In genomic region chr5:151719228-151719861, GRCh38 we compare ENCODE assay signal across 1 cellular context.
TF ChIP-seq lines count a peak whose summit lies in the region.

No MANE protein-coding gene starts in this region.

TF ChIP-seq in HepG2, 621 proteins besides CTCF, POLR2A, EP300 and RAD21 (continued from another document):
- TF ChIP-seq NONO (IDR thresholded peaks at IDR 0.05), result no peak
- TF ChIP-seq NONO (CRISPR knock-in tag; conservative IDR thresholded peaks at IDR 0.05), result no peak
- TF ChIP-seq SMC3 (IDR thresholded peaks at IDR 0.05; ENCODE audit: low read length), result peak; percentile 69
- TF ChIP-seq STAG1 (CRISPR knock-in tag; IDR thresholded peaks at IDR 0.05), result peak; percentile 73
- no peak for TF ChIP-seq GMEB1 (CRISPR knock-in tag; IDR thresholded peaks at IDR 0.05; ENCODE audit: borderline replicate concordance)
- TF ChIP-seq NR2F6 (IDR thresholded peaks at IDR 0.05), result no peak
- TF ChIP-seq NR2F6 (CRISPR knock-in tag; IDR thresholded peaks at IDR 0.05), result 0 out of 2 replicates have a peak, but pooled peaks have one; percentile 8
- no peak for TF ChIP-seq SYNCRIP (IDR thresholded peaks at IDR 0.05; ENCODE audit: insufficient read depth, low read depth, low read length)
- TF ChIP-seq CENPBD1 (CRISPR knock-in tag; IDR thresholded peaks at IDR 0.05; ENCODE audit: borderline replicate concordance, low read depth), result no peak
- TF ChIP-seq HNF4G (IDR thresholded peaks at IDR 0.05; ENCODE audit: borderline replicate concordance, low read depth, low read length), result no peak
- TF ChIP-seq HNF4G (CRISPR knock-in tag; IDR thresholded peaks at IDR 0.05; ENCODE audit: borderline replicate concordance, low read depth), result no peak
- TF ChIP-seq, protein P1, sequence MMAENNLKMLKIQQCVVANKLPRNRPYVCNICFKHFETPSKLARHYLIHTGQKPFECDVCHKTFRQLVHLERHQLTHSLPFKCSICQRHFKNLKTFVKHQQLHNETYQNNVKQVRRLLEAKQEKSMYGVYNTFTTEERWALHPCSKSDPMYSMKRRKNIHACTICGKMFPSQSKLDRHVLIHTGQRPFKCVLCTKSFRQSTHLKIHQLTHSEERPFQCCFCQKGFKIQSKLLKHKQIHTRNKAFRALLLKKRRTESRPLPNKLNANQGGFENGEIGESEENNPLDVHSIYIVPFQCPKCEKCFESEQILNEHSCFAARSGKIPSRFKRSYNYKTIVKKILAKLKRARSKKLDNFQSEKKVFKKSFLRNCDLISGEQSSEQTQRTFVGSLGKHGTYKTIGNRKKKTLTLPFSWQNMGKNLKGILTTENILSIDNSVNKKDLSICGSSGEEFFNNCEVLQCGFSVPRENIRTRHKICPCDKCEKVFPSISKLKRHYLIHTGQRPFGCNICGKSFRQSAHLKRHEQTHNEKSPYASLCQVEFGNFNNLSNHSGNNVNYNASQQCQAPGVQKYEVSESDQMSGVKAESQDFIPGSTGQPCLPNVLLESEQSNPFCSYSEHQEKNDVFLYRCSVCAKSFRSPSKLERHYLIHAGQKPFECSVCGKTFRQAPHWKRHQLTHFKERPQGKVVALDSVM (CRISPR knock-in tag; IDR thresholded peaks at IDR 0.05), result peak; percentile 52; the same call in 1 of the 2 replicates
- TF ChIP-seq GATAD1 (CRISPR knock-in tag; IDR thresholded peaks at IDR 0.05), result no peak
- no peak for TF ChIP-seq ZNF724P (CRISPR knock-in tag; IDR thresholded peaks at IDR 0.05; ENCODE audit: borderline replicate concordance)
- no peak for TF ChIP-seq ZNF687 (CRISPR knock-in tag; IDR thresholded peaks at IDR 0.05)
